In the genomic region with DNA sequence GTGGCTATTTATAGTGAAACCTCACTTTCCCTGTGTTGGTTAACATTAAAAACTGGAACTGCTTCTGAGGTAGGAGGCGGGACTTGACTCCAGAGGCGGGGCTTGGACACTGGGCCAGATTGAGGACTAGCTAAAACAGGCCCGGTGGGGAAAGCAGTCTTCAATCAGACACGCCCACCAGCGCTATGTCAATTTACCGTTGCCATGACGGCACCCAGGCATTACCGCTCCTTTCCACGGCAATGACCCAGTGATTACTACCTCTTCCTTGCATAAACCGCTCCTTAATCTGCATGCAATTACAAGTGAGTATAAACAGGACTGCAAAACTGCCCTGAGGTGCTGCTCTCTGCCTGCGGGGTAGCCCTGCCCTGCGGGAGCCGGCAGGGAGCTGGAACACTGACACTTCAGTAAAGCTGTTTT, we compare ENCODE assay signal across 8 cellular contexts. TPM values are rescaled to one million over a fixed set of nuclear protein-coding genes. Genes with fewer than 3 reads are reported as not detected.
DNase-seq lines count a peak whose midpoint lies in the region; ATAC-seq and TF ChIP-seq lines count a peak whose summit lies in the region.

No MANE protein-coding gene starts in this region.

- peaks cover 18 to 31% of the 10 kb centered on the region in 2 donors for H3K4me1 ChIP-seq in thyroid gland

- DNase-seq in AG04450 (ENCODE audit: low read depth, low spot score): peak; percentile 78
- peak; percentile 98 for DNase-seq in NCI-H69 (lab: John Stamatoyannopoulos, UW)
- peak; percentile 10 for DNase-seq in activated CD8-positive, alpha-beta memory T cell treated with anti-CD3 and anti-CD28 coated beads, Interleukin-2, amount 50 U/mL, for 1 hour (ENCODE audit: extremely low read depth)
- peak; percentile 98 for DNase-seq in fibroblast of mammary gland (ENCODE audit: low read depth)
- peak; percentile 95 to 97 for DNase-seq in thyroid gland

- WGBS in thyroid gland, 2 donors: 8 to 11% methylated on average over 13 of the region's 13 CpGs

- H3K4me3 Mint-ChIP-seq in nephron: peak overlapping the region; percentile 7 to 24 (median 17)

- H3K27me3 Mint-ChIP-seq in nephron (ENCODE audit: low read depth): peaks cover 3% of the 10 kb centered on the region

- no peaks in the 10 kb centered on the region for H3K36me3 ChIP-seq in thyroid gland

- ATAC-seq in HG02938 (IDR thresholded peaks at IDR 0.05; ENCODE audit: unreplicated experiment) (peak; percentile 75), HG03039 (IDR thresholded peaks at IDR 0.05; ENCODE audit: unreplicated experiment) (no peak)

- POLR2A ChIA-PET in AG04450 (lab: Yijun Ruan, JAX): interaction anchor here (0.6 kb wide), 3 partner anchors 29 to 1862 kb away, joined by 3 to 8 read pairs (median 3); no protein-coding TSS in a partner anchor

- H3K27ac Mint-ChIP-seq in nephron: peak overlapping the region; percentile 49 to 86 (median 84)

- no peaks in the 10 kb centered on the region for H3K27me3 ChIP-seq in AG04450 (ENCODE audit: control insufficient read depth, insufficient read depth, low read length)
- H3K27me3 ChIP-seq in thyroid gland: no peaks in the 10 kb centered on the region

- TF ChIP-seq CTCF in AG04450 (IDR thresholded peaks at IDR 0.05; ENCODE audit: low read depth, low read length) (no peak), fibroblast of mammary gland (conservative IDR thresholded peaks at IDR 0.05; ENCODE audit: control insufficient read depth, insufficient read depth, low read depth, low read length) (no peak), nephron (IDR thresholded peaks at IDR 0.05; ENCODE audit: unreplicated experiment in 3 of 3) (no peak), thyroid gland (IDR thresholded peaks at IDR 0.05) (peak in 1 of 6 experiments; percentile 3)

- peaks cover 42% of the 10 kb centered on the region for H3K4me1 Mint-ChIP-seq in nephron

- intact Hi-C loops in thyroid gland (cut with DNase I): loop anchor here (10.0 kb wide), 1 partner anchor 78 kb away; no protein-coding TSS in a partner anchor

- H3K27ac ChIP-seq in AG04450 (ENCODE audit: low read depth, low read length) (peak overlapping the region; percentile 57), thyroid gland (peak overlapping the region; percentile 24 to 55 (median 53))

- CTCF ChIA-PET in AG04450 (lab: Charles Lee): interaction anchor here (0.8 to 1.5 kb wide), 3 partner anchors 10 to 151 kb away, joined by 4 to 7 read pairs (median 6); no protein-coding TSS in a partner anchor

- peaks cover 3% of the 10 kb centered on the region for H3K36me3 Mint-ChIP-seq in nephron (ENCODE audit: low read depth)

- H3K9me3 ChIP-seq in AG04450 (ENCODE audit: control insufficient read depth, insufficient read depth, low read length) (no peaks in the 10 kb centered on the region), thyroid gland (no peaks in the 10 kb centered on the region)

- H3K4me3 ChIP-seq in AG04450 (ENCODE audit: low read depth, low read length) (no peak overlapping the region), fibroblast of mammary gland (ENCODE audit: control insufficient read depth, low read depth, low read length) (no peak overlapping the region), thyroid gland (replicated peaks in 1 of 3) (no peak overlapping the region)

- no peak for TF ChIP-seq POLR2A in thyroid gland (IDR thresholded peaks at IDR 0.05)

- H3K9me3 Mint-ChIP-seq in nephron: no peaks in the 10 kb centered on the region

RNA-seq across cellular contexts. Expression of a gene that starts 35.3 kb away (rescaled TPM):
- 55.2 and 71.1 TPM in 2 replicates for polyA plus RNA-seq in AG04450 (2011; rRNA removed)
- polyA minus RNA-seq in AG04450 (2011; rRNA and poly(A)+ RNA removed): 47.3 TPM in 2 replicates
- total RNA-seq in thyroid gland: 100 to 1,000 TPM in 2 of 4 donors, 10 to 100 TPM in 2; 76.1 to 113 (median 96.6) TPM

Comparison
In these comparisons a context has a peak if more than half of its experiments do, and no peak if none do; other contexts are left out.
1. DNase-seq: peak in every context shown above with its lines; median percentile 98 in NCI-H69; 98 in fibroblast of mammary gland; 96 in thyroid gland; 78 in AG04450; 10 in activated CD8-positive, alpha-beta memory T cell treated with anti-CD3 and anti-CD28 coated beads, Interleukin-2, amount 50 U/mL, for 1 hour.